Comparison of ENCODE assay signal across 23 cellular contexts in genomic region chr5:111095982-111096381, GRCh38. TPM values are rescaled to one million over a fixed set of nuclear protein-coding genes. Genes with fewer than 3 reads are reported as not detected.
"Had no signal": no experiment of that assay in that cellular context is flagged by ENCODE, and none has a peak within 500 bp of the region (broad histone marks: within the 10 kb centered on the region; RNA-seq: fewer than 3 reads in every experiment).

No MANE protein-coding gene starts in this region.

- DNase-seq: cortex of kidney; dorsolateral prefrontal cortex; effector CD8-positive, alpha-beta T cell; endodermal cell; foreskin fibroblast; glutamatergic neuron; heart right ventricle; hippocampal formation; left cardiac atrium; left lung; naive thymus-derived CD8-positive, alpha-beta T cell; nephron progenitor cell; nucleus accumbens; stimulated activated CD4-positive, alpha-beta T cell treated with anti-CD3 and anti-CD28 coated beads, Interleukin-12 subunit alpha, Interleukin-12 subunit beta, amount 100 ng/mL, for 4 hours; stimulated activated CD4-positive, alpha-beta T cell treated with anti-CD3 and anti-CD28 coated beads, Interleukin-1b, Interleukin-23, amount 100 ng/mL, for 48 hours; stimulated activated CD4-positive, alpha-beta T cell treated with anti-CD3 and anti-CD28 coated beads, Interleukin-4, amount 100 ng/mL, for 1 hour; stimulated activated naive CD4-positive, alpha-beta T cell treated with Interleukin-2 at 50 U/mL for 16 hours; stomach; thyroid gland; trophoblast cell had no signal

- FAIRE-seq: islet of Langerhans had no signal

RNA-seq across cellular contexts. Expression of gene TSLP, which starts 24.5 kb away (rescaled TPM):
- total RNA-seq: lung microvascular endothelial cell, osteocyte had no signal
